ENCODE assay signal across 21 cellular contexts in the genomic region with DNA sequence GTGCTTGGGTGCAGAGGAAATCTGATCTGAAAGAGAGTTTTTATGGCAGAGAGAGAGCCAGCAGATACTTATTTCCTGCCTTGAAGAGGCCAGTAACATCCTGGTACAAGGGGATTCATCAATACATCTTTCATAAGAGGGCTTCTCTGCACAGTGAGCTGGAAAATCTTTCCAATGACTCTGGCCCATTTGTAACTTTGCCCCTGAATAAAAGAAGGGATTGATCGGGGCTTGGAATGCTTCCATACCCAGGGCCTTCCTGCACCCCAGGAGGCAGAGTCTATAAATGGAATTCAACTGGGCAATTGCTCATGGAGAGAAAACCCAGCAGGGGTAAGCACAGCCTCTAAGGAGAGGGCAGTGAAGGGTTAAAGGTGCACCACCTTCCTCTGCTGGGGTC.
"Had no signal": no experiment of that assay in that cellular context is flagged by ENCODE, and none has a peak within 500 bp of the region (broad histone marks: within the 10 kb centered on the region; RNA-seq: fewer than 3 reads in every experiment).

No MANE protein-coding gene starts in this region.

- ATAC-seq: activated T-cell treated with anti-CD3 and anti-CD28 coated beads, Interleukin-2, amount 50 U/mL, for 72 hours; body of pancreas; left lung; natural killer cell; pancreas; right lobe of liver had no signal

- H3K36me3 Mint-ChIP-seq: natural killer cell, type B pancreatic cell had no signal

- H3K27me3 Mint-ChIP-seq: activated CD4-positive, alpha-beta memory T cell treated with anti-CD3 and anti-CD28 coated beads, Interleukin-2, amount 10 ng/mL, durations not matched to agents 7 days and 5 days; activated CD4-positive, alpha-beta T cell treated with anti-CD3 and anti-CD28 coated beads, Interleukin-2, amount 10 ng/mL, durations not matched to agents 24 days and 14 days; activated naive CD4-positive, alpha-beta T cell treated with anti-CD3 and anti-CD28 coated beads, Interleukin-2, amount 10 ng/mL, durations not matched to agents 7 days and 5 days; type B pancreatic cell had no signal

- H3K9me3 Mint-ChIP-seq: activated CD4-positive, alpha-beta memory T cell treated with anti-CD3 and anti-CD28 coated beads, Interleukin-2, amount 10 ng/mL, durations not matched to agents 7 days and 5 days; activated CD4-positive, alpha-beta T cell treated with anti-CD3 and anti-CD28 coated beads, Interleukin-2, amount 10 ng/mL, durations not matched to agents 24 days and 14 days; activated naive CD4-positive, alpha-beta T cell treated with anti-CD3 and anti-CD28 coated beads, Interleukin-2, amount 10 ng/mL, durations not matched to agents 7 days and 5 days; activated T-cell treated with anti-CD3 and anti-CD28 coated beads, Interleukin-2, amount 50 U/mL, for 72 hours; natural killer cell; type B pancreatic cell had no signal

- H3K4me3 ChIP-seq: body of pancreas, left lung, pancreas, right lobe of liver, testis, vagina had no signal

- H3K4me1 ChIP-seq: right lobe of liver had no signal

- H3K9me3 ChIP-seq: body of pancreas, left lung, neutrophil, pancreas, right lobe of liver, testis, vagina had no signal

- H3K36me3 ChIP-seq: left lung, neutrophil, pancreas, right lobe of liver, vagina had no signal

- H3K27ac Mint-ChIP-seq: activated CD4-positive, alpha-beta memory T cell treated with anti-CD3 and anti-CD28 coated beads, Interleukin-2, amount 10 ng/mL, durations not matched to agents 7 days and 5 days; activated CD4-positive, alpha-beta T cell treated with anti-CD3 and anti-CD28 coated beads, Interleukin-2, amount 10 ng/mL, durations not matched to agents 24 days and 14 days; activated naive CD4-positive, alpha-beta T cell treated with anti-CD3 and anti-CD28 coated beads, Interleukin-2, amount 10 ng/mL, durations not matched to agents 7 days and 5 days; activated T-cell treated with anti-CD3 and anti-CD28 coated beads, Interleukin-2, amount 50 U/mL, for 72 hours; natural killer cell; type B pancreatic cell had no signal

- DNase-seq: activated CD4-positive, alpha-beta memory T cell treated with anti-CD3 and anti-CD28 coated beads, Interleukin-2, amount 10 ng/mL, durations not matched to agents 7 days and 5 days; activated CD4-positive, alpha-beta T cell treated with anti-CD3 and anti-CD28 coated beads, Interleukin-2, amount 10 ng/mL, durations not matched to agents 24 days and 14 days; activated effector memory CD4-positive, alpha-beta T cell treated with Interleukin-2 at 50 U/mL for 16 hours; activated naive CD4-positive, alpha-beta T cell treated with anti-CD3 and anti-CD28 coated beads, Interleukin-2, amount 10 ng/mL, durations not matched to agents 7 days and 5 days; activated T-cell treated with anti-CD3 and anti-CD28 coated beads, Interleukin-2, amount 50 U/mL, for 72 hours; body of pancreas; effector CD4-positive, alpha-beta T cell; foreskin fibroblast; glutamatergic neuron; hippocampal formation; kidney glomerular epithelial cell; left lung; natural killer cell; pancreas; right lobe of liver; stimulated activated CD8-positive, alpha-beta memory T cell treated with anti-CD3 and anti-CD28 coated beads, Interleukin-4, amount 100 ng/mL, for 48 hours; stimulated activated naive CD4-positive, alpha-beta T cell; testis had no signal

- H3K4me3 Mint-ChIP-seq: activated CD4-positive, alpha-beta memory T cell treated with anti-CD3 and anti-CD28 coated beads, Interleukin-2, amount 10 ng/mL, durations not matched to agents 7 days and 5 days; activated CD4-positive, alpha-beta T cell treated with anti-CD3 and anti-CD28 coated beads, Interleukin-2, amount 10 ng/mL, durations not matched to agents 24 days and 14 days; activated naive CD4-positive, alpha-beta T cell treated with anti-CD3 and anti-CD28 coated beads, Interleukin-2, amount 10 ng/mL, durations not matched to agents 7 days and 5 days; activated T-cell treated with anti-CD3 and anti-CD28 coated beads, Interleukin-2, amount 50 U/mL, for 72 hours; natural killer cell; type B pancreatic cell had no signal

- H3K27me3 ChIP-seq: body of pancreas, left lung, neutrophil, pancreas, right lobe of liver, testis, vagina had no signal

- H3K27ac ChIP-seq: left lung, neutrophil, right lobe of liver, vagina had no signal
